Comparison of ENCODE assay signal across 23 cellular contexts in the genomic region with DNA sequence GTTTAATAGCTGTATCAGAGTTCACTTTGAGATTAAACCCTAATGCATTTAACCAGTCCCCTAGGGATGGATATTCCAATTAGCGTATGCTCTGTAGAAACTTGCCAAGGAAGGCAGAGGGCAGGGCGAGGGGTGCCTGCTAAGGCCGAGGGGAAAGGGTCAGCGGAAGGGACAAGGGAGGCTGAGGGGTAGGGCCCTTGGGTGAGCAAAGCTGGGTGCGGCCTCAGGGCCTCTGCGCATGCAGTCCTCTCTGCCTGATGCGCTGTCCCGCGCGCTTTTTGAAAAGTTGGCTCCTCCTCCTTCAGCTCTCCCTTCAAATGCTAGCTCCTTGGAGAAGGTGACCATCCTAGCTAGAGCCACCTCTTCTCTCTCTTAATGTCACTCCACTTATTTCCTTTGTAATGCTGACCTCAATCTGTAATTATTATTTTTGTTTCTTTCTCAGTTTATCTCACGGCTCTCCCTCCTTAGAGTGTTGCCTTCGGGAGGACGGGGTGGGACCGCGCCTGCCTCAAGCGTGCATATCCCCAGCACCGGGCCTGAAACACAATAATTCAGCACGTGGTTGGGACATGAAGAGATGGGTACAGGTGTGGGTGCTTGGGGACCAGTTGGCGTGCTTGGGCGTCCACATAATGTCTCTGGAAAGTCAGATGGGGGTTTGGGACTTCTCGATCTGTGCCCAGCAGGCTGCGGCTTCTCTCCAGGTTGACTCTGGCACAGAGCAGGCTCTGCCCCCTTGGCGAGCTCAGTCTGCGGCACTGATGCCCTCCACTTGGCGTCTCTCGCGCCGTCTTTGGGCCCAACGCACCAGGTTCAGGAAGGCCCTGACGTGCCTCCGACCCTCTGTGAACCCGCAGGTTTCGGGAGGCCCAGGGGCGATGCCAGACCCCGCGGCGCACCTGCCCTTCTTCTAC. TPM values are rescaled to one million over a fixed set of nuclear protein-coding genes. Genes with fewer than 3 reads are reported as not detected.
DNase-seq lines count a peak whose midpoint lies in the region; ATAC-seq and TF ChIP-seq lines count a peak whose summit lies in the region.
"Had no signal": no experiment of that assay in that cellular context is flagged by ENCODE, and none has a peak within 500 bp of the region (broad histone marks: within the 10 kb centered on the region; RNA-seq: fewer than 3 reads in every experiment).

No MANE protein-coding gene starts in this region.

- H3K4me1 ChIP-seq in BLaER1 = peaks cover 100% of the 10 kb centered on the region
- H3K4me1 ChIP-seq: psoas muscle had no signal

- H3K4me3 Mint-ChIP-seq in T-helper 17 cell (peak overlapping the region; percentile 68), natural killer cell (peak overlapping the region; percentile 70), WTC11 (no peak overlapping the region)
- H3K4me3 Mint-ChIP-seq: activated CD4-positive, alpha-beta T cell treated with anti-CD3 and anti-CD28 coated beads, Interleukin-2, amount 10 ng/mL, durations not matched to agents 24 days and 14 days; H9; neural crest cell; T-helper 1 cell treated with Interleukin-12 subunit alpha and Interleukin-12 subunit beta and Interleukin-4 antibody, amounts not matched to agents 30 μg/mL and 1 μg/mL, for 36 hours had no signal

- POLR2A ChIA-PET in WTC11 (lab: Charles Lee) = no interaction called here

- intact Hi-C loops in natural killer cell (cut with micrococcal nuclease) = no loop called here

- H3K27me3 Mint-ChIP-seq in T-helper 17 cell (no peaks in the 10 kb centered on the region), natural killer cell (ENCODE audit: low read depth in 2 of 2) (no peaks in the 10 kb centered on the region), WTC11 (ENCODE audit: low read depth) (no peaks in the 10 kb centered on the region; the same call in 1 of the 2 replicates)
- H3K27me3 Mint-ChIP-seq: activated CD4-positive, alpha-beta T cell treated with anti-CD3 and anti-CD28 coated beads, Interleukin-2, amount 10 ng/mL, durations not matched to agents 24 days and 14 days had no signal

- CTCF ChIA-PET in WTC11 (lab: Charles Lee) = interaction anchor here (1.0 to 1.4 kb wide), 4 partner anchors 13 to 133 kb away, joined by 3 to 8 read pairs (median 3); no protein-coding TSS in a partner anchor

- no peak overlapping the region for H3K9ac ChIP-seq in BLaER1

- H3K27me3 ChIP-seq in BLaER1 = no peaks in the 10 kb centered on the region
- H3K27me3 ChIP-seq: SJCRH30 had no signal

- H3K4me3 ChIP-seq in BLaER1 = no peak overlapping the region; the same call in 1 of the 2 replicates
- H3K4me3 ChIP-seq: dorsolateral prefrontal cortex, psoas muscle, SJCRH30 had no signal

- no peaks in the 10 kb centered on the region for H4K20me1 ChIP-seq in BLaER1

- H3K36me3 ChIP-seq in BLaER1 = peaks cover 49% of the 10 kb centered on the region
- H3K36me3 ChIP-seq: SJCRH30 had no signal

- H3K9me3 Mint-ChIP-seq in natural killer cell (no peaks in the 10 kb centered on the region), WTC11 (peaks cover 3% of the 10 kb centered on the region)
- H3K9me3 Mint-ChIP-seq: H9 had no signal

- H3K27ac Mint-ChIP-seq in T-helper 17 cell = peak overlapping the region; percentile 72
- H3K27ac Mint-ChIP-seq in natural killer cell = peak overlapping the region; percentile 97
- no peak overlapping the region for H3K27ac Mint-ChIP-seq in WTC11
- H3K27ac Mint-ChIP-seq: H9; T-helper 1 cell treated with Interleukin-12 subunit alpha and Interleukin-12 subunit beta and Interleukin-4 antibody, amounts not matched to agents 30 μg/mL and 1 μg/mL, for 36 hours had no signal

- no peaks in the 10 kb centered on the region; the same call in 1 of the 2 replicates for H3K9me3 ChIP-seq in BLaER1
- H3K9me3 ChIP-seq in T-helper 17 cell (ENCODE audit: control insufficient read depth, low read length, poor library complexity, severe bottlenecking) = no peaks in the 10 kb centered on the region
- H3K9me3 ChIP-seq: psoas muscle had no signal

- ATAC-seq in T-helper 17 cell (no peak), natural killer cell (no peak), WTC11 (no peak)
- ATAC-seq: PC-3, psoas muscle had no signal

- peak overlapping the region; percentile 99 for H3K27ac ChIP-seq in BLaER1
- H3K27ac ChIP-seq: 22Rv1, dorsolateral prefrontal cortex, psoas muscle, SJCRH30 had no signal

- TF ChIP-seq CTCF in natural killer cell (IDR thresholded peaks at IDR 0.05) (no peak), WTC11 (IDR thresholded peaks at IDR 0.05) (no peak)

- DNase-seq in DMS 273 (lab: John Stamatoyannopoulos, UW; ENCODE audit: unreplicated experiment) = peak; percentile 29
- DNase-seq in DMS 273 treated with DMSO at 0.1 percent for 48 hours (lab: John Stamatoyannopoulos, UW) = no peak
- no peak for DNase-seq in T-helper 17 cell
- no peak for DNase-seq in natural killer cell
- no peak for DNase-seq in AG20443 (ENCODE audit: low spot score)
- DNase-seq in kidney glomerular epithelial cell (lab: John Stamatoyannopoulos, UW) = no peak
- DNase-seq in WTC11 (ENCODE audit: low spot score) = no peak
- DNase-seq: activated CD4-positive, alpha-beta T cell treated with anti-CD3 and anti-CD28 coated beads, Interleukin-2, amount 10 ng/mL, durations not matched to agents 24 days and 14 days; activated gamma-delta T cell treated with Interleukin-2 at 50 U/mL for 16 hours; amygdala; glutamatergic neuron; H9; midbrain; NCI-H1105; NCI-H2081 treated with DMSO at 0.1 percent for 48 hours; PC-3; SJCRH30 had no signal

- H3K4me2 ChIP-seq in BLaER1 = peak overlapping the region; percentile 92

- H3K36me3 Mint-ChIP-seq in T-helper 17 cell (ENCODE audit: low read depth) = peaks cover 18% of the 10 kb centered on the region
- peaks cover 14% of the 10 kb centered on the region for H3K36me3 Mint-ChIP-seq in natural killer cell
- no peaks in the 10 kb centered on the region for H3K36me3 Mint-ChIP-seq in WTC11

- H3K4me1 Mint-ChIP-seq in T-helper 17 cell (peaks cover 61% of the 10 kb centered on the region), natural killer cell (peaks cover 81 to 90% of the 10 kb centered on the region in 2 donors), WTC11 (peaks cover 27% of the 10 kb centered on the region)

TF ChIP-seq in WTC11, 78 proteins besides CTCF, POLR2A, EP300 and RAD21 (continues in another document):
- TF ChIP-seq ZNF317 (CRISPR knock-in tag; IDR thresholded peaks at IDR 0.05; ENCODE audit: borderline replicate concordance, low read depth) (no peak), KAT7 (CRISPR knock-in tag; IDR thresholded peaks at IDR 0.05; ENCODE audit: borderline replicate concordance) (no peak), CBFB (CRISPR knock-in tag; IDR thresholded peaks at IDR 0.05; ENCODE audit: low read depth) (no peak), MXD4 (CRISPR knock-in tag; IDR thresholded peaks at IDR 0.05; ENCODE audit: borderline replicate concordance) (no peak)
- TF ChIP-seq, protein P1, sequence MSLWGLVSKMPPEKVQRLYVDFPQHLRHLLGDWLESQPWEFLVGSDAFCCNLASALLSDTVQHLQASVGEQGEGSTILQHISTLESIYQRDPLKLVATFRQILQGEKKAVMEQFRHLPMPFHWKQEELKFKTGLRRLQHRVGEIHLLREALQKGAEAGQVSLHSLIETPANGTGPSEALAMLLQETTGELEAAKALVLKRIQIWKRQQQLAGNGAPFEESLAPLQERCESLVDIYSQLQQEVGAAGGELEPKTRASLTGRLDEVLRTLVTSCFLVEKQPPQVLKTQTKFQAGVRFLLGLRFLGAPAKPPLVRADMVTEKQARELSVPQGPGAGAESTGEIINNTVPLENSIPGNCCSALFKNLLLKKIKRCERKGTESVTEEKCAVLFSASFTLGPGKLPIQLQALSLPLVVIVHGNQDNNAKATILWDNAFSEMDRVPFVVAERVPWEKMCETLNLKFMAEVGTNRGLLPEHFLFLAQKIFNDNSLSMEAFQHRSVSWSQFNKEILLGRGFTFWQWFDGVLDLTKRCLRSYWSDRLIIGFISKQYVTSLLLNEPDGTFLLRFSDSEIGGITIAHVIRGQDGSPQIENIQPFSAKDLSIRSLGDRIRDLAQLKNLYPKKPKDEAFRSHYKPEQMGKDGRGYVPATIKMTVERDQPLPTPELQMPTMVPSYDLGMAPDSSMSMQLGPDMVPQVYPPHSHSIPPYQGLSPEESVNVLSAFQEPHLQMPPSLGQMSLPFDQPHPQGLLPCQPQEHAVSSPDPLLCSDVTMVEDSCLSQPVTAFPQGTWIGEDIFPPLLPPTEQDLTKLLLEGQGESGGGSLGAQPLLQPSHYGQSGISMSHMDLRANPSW (CRISPR knock-in tag; conservative IDR thresholded peaks at IDR 0.05; ENCODE audit: low read depth) = no peak
- TF ChIP-seq, protein P2, sequence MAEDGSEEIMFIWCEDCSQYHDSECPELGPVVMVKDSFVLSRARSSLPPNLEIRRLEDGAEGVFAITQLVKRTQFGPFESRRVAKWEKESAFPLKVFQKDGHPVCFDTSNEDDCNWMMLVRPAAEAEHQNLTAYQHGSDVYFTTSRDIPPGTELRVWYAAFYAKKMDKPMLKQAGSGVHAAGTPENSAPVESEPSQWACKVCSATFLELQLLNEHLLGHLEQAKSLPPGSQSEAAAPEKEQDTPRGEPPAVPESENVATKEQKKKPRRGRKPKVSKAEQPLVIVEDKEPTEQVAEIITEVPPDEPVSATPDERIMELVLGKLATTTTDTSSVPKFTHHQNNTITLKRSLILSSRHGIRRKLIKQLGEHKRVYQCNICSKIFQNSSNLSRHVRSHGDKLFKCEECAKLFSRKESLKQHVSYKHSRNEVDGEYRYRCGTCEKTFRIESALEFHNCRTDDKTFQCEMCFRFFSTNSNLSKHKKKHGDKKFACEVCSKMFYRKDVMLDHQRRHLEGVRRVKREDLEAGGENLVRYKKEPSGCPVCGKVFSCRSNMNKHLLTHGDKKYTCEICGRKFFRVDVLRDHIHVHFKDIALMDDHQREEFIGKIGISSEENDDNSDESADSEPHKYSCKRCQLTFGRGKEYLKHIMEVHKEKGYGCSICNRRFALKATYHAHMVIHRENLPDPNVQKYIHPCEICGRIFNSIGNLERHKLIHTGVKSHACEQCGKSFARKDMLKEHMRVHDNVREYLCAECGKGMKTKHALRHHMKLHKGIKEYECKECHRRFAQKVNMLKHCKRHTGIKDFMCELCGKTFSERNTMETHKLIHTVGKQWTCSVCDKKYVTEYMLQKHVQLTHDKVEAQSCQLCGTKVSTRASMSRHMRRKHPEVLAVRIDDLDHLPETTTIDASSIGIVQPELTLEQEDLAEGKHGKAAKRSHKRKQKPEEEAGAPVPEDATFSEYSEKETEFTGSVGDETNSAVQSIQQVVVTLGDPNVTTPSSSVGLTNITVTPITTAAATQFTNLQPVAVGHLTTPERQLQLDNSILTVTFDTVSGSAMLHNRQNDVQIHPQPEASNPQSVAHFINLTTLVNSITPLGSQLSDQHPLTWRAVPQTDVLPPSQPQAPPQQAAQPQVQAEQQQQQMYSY (CRISPR knock-in tag; IDR thresholded peaks at IDR 0.05) = no peak

RNA-seq across cellular contexts. Expression of a gene that starts 10.0 kb away (rescaled TPM):
- total RNA-seq in T-helper 17 cell (100 to 1,000 TPM; 406 to 439 TPM), natural killer cell (1,000 to 10,000 TPM in 1 of 3 donors, 100 to 1,000 TPM in 2; 883 to 1,008 (median 954) TPM), WTC11 (2021) (0.61 to 0.73 TPM (median 0.64 TPM) in 3 replicates)
- total RNA-seq: PC-3 had no signal

RNA-seq across cellular contexts. Expression of a gene that starts 53.9 kb away (rescaled TPM):
- total RNA-seq in T-helper 17 cell = 10 to 100 TPM; 12.5 to 13.5 TPM
- 10 to 100 TPM; 13.4 to 20.9 (median 16.1) TPM for total RNA-seq in natural killer cell
- total RNA-seq in WTC11 (2021) = 5.2 to 7.9 TPM (median 6.9 TPM) in 3 replicates

RNA-seq across cellular contexts. Expression of a gene that starts 59.6 kb away (rescaled TPM):
- total RNA-seq in T-helper 17 cell = 10 to 100 TPM; 90.9 to 98.0 TPM
- total RNA-seq in natural killer cell = 10 to 100 TPM; 71.6 to 81.1 (median 73.1) TPM
- 58.2 to 71.8 TPM (median 70.4 TPM) in 3 replicates for total RNA-seq in WTC11 (2021)

Comparison
In these comparisons a context has a peak if more than half of its experiments do, and no peak if none do; other contexts are left out.
1. RNA of a gene that starts 10.0 kb away (total RNA-seq): 883 to 1,008 TPM in natural killer cell and 406 to 439 TPM in T-helper 17 cell; 0.61 to 0.73 TPM in WTC11; every median in the first group is over 100 times any median in the second.